In genomic region chr13:46332772-46333171, GRCh38 we compare ENCODE assay signal across 17 cellular contexts. TPM values are rescaled to one million over a fixed set of nuclear protein-coding genes. Genes with fewer than 3 reads are reported as not detected.
DNase-seq lines count a peak whose midpoint lies in the region; ATAC-seq and TF ChIP-seq lines count a peak whose summit lies in the region.
"Had no signal": no experiment of that assay in that cellular context is flagged by ENCODE, and none has a peak within 500 bp of the region (broad histone marks: within the 10 kb centered on the region; RNA-seq: fewer than 3 reads in every experiment).

No MANE protein-coding gene starts in this region.

- peaks cover 2% of the 10 kb centered on the region for H3K36me3 Mint-ChIP-seq in activated CD4-positive, alpha-beta T cell treated with anti-CD3 and anti-CD28 coated beads for 36 hours (ENCODE audit: low read depth)
- H3K36me3 Mint-ChIP-seq in central memory CD8-positive, alpha-beta T cell (ENCODE audit: insufficient read depth), result peaks cover 3% of the 10 kb centered on the region
- H3K36me3 Mint-ChIP-seq in stimulated activated naive B cell treated with anti-CD40 and anti-IgM and Interleukin-4, amounts not matched to agents 10 μg/mL and 1 μg/mL and 100 μg/mL, for 72 hours, result peaks cover 18 to 44% of the 10 kb centered on the region in 2 donors

- intact Hi-C loops in activated CD4-positive, alpha-beta T cell treated with anti-CD3 and anti-CD28 coated beads for 36 hours (cut with DNase I, micrococcal nuclease), result no loop called here

- H3K27ac Mint-ChIP-seq in activated CD4-positive, alpha-beta T cell treated with anti-CD3 and anti-CD28 coated beads for 36 hours, result peak overlapping the region; percentile 42
- peak overlapping the region; percentile 35 for H3K27ac Mint-ChIP-seq in central memory CD8-positive, alpha-beta T cell (ENCODE audit: low read depth)
- peak overlapping the region; percentile 80 for H3K27ac Mint-ChIP-seq in stimulated activated naive B cell treated with anti-CD40 and anti-IgM and Interleukin-4, amounts not matched to agents 10 μg/mL and 1 μg/mL and 100 μg/mL, for 72 hours
- H3K27ac Mint-ChIP-seq: IgD-negative memory B cell had no signal

- peaks cover 4% of the 10 kb centered on the region for H3K27me3 Mint-ChIP-seq in activated CD4-positive, alpha-beta T cell treated with anti-CD3 and anti-CD28 coated beads for 36 hours
- peaks cover 12% of the 10 kb centered on the region for H3K27me3 Mint-ChIP-seq in central memory CD8-positive, alpha-beta T cell
- H3K27me3 Mint-ChIP-seq in stimulated activated naive B cell treated with anti-CD40 and anti-IgM and Interleukin-4, amounts not matched to agents 10 μg/mL and 1 μg/mL and 100 μg/mL, for 72 hours, result no peaks in the 10 kb centered on the region
- H3K27me3 Mint-ChIP-seq: IgD-negative memory B cell had no signal

- ATAC-seq in activated CD4-positive, alpha-beta T cell treated with anti-CD3 and anti-CD28 coated beads for 36 hours, result no peak
- no peak for ATAC-seq in central memory CD8-positive, alpha-beta T cell (replicated peaks; ENCODE audit: extremely low read depth, poor library complexity, severe bottlenecking)
- ATAC-seq in stimulated activated naive B cell treated with anti-CD40 and anti-IgM and Interleukin-4, amounts not matched to agents 10 μg/mL and 1 μg/mL and 100 μg/mL, for 72 hours (replicated peaks), result no peak
- ATAC-seq in HG03457 (IDR thresholded peaks at IDR 0.05; ENCODE audit: unreplicated experiment), result no peak
- ATAC-seq: A549 had no signal

- peaks cover 5% of the 10 kb centered on the region for H3K9me3 Mint-ChIP-seq in activated CD4-positive, alpha-beta T cell treated with anti-CD3 and anti-CD28 coated beads for 36 hours (ENCODE audit: low read depth)
- peaks cover 11% of the 10 kb centered on the region for H3K9me3 Mint-ChIP-seq in central memory CD8-positive, alpha-beta T cell
- peaks cover 2 to 4% of the 10 kb centered on the region in 2 donors for H3K9me3 Mint-ChIP-seq in stimulated activated naive B cell treated with anti-CD40 and anti-IgM and Interleukin-4, amounts not matched to agents 10 μg/mL and 1 μg/mL and 100 μg/mL, for 72 hours

- CTCF ChIA-PET in activated CD4-positive, alpha-beta T cell treated with anti-CD3 and anti-CD28 coated beads for 36 hours (lab: Charles Lee), result interaction anchor here (0.5 to 1.5 kb wide), 2 partner anchors 42 to 56 kb away, joined by 3 to 5 read pairs; no protein-coding TSS in a partner anchor

- TF ChIP-seq CTCF in GM20000 (IDR thresholded peaks at IDR 0.05; ENCODE audit: extremely low read depth, missing control alignments), result no peak

- H3K4me1 Mint-ChIP-seq in activated CD4-positive, alpha-beta T cell treated with anti-CD3 and anti-CD28 coated beads for 36 hours, result peaks cover 47% of the 10 kb centered on the region
- peaks cover 34% of the 10 kb centered on the region for H3K4me1 Mint-ChIP-seq in central memory CD8-positive, alpha-beta T cell
- H3K4me1 Mint-ChIP-seq in stimulated activated naive B cell treated with anti-CD40 and anti-IgM and Interleukin-4, amounts not matched to agents 10 μg/mL and 1 μg/mL and 100 μg/mL, for 72 hours, result peaks cover 38 to 42% of the 10 kb centered on the region in 2 donors

- no peak for DNase-seq in activated CD4-positive, alpha-beta T cell treated with anti-CD3 and anti-CD28 coated beads for 36 hours
- no peak for DNase-seq in activated CD4-positive, alpha-beta T cell treated with anti-CD3 and anti-CD28 coated beads, Interleukin-2, amount 50 U/mL, for 4 hours
- DNase-seq in NAMALWA (ENCODE audit: low spot score) (peak; percentile 6), NCI-H1436 (lab: John Stamatoyannopoulos, UW) (no peak), GM20000 (ENCODE audit: low spot score) (no peak)
- DNase-seq in central memory CD8-positive, alpha-beta T cell (ENCODE audit: low spot score in 2 of 2), result no peak
- no peak for DNase-seq in stimulated activated naive B cell treated with anti-CD40 and anti-IgM and Interleukin-4, amounts not matched to agents 10 μg/mL and 1 μg/mL and 100 μg/mL, for 72 hours
- DNase-seq: Caco-2, GM23248, NCI-H1105 treated with DMSO at 0.1 percent for 48 hours, NCI-H187 treated with DMSO at 0.1 percent for 48 hours, NCI-H2171, NCI-H510A, SJCRH30 had no signal

- no peak overlapping the region for H3K4me3 Mint-ChIP-seq in activated CD4-positive, alpha-beta T cell treated with anti-CD3 and anti-CD28 coated beads for 36 hours
- peak overlapping the region; percentile 31 for H3K4me3 Mint-ChIP-seq in central memory CD8-positive, alpha-beta T cell
- no peak overlapping the region for H3K4me3 Mint-ChIP-seq in stimulated activated naive B cell treated with anti-CD40 and anti-IgM and Interleukin-4, amounts not matched to agents 10 μg/mL and 1 μg/mL and 100 μg/mL, for 72 hours

- POLR2A ChIA-PET in activated CD4-positive, alpha-beta T cell treated with anti-CD3 and anti-CD28 coated beads for 36 hours (lab: Charles Lee), result interaction anchor here (0.7 kb wide), 2 partner anchors 34 to 338 kb away, joined by 3 to 4 read pairs; no protein-coding TSS in a partner anchor

RNA-seq across cellular contexts. Expression of gene RUBCNL, which starts 54.3 kb away (rescaled TPM):
- total RNA-seq in activated CD4-positive, alpha-beta T cell treated with anti-CD3 and anti-CD28 coated beads for 36 hours, result 1 to 10 TPM; 1.0 to 1.1 TPM
